ENCODE assay signal across 34 cellular contexts in genomic region chr12:10126401-10126800, GRCh38. TPM values are rescaled to one million over a fixed set of nuclear protein-coding genes. Genes with fewer than 3 reads are reported as not detected.
"Had no signal": no experiment of that assay in that cellular context is flagged by ENCODE, and none has a peak within 500 bp of the region (broad histone marks: within the 10 kb centered on the region; RNA-seq: fewer than 3 reads in every experiment).

No MANE protein-coding gene starts in this region.

- H3K27ac Mint-ChIP-seq: activated CD4-positive, alpha-beta T cell treated with anti-CD3 and anti-CD28 coated beads, Interleukin-2, amount 10 ng/mL, durations not matched to agents 24 days and 14 days; activated CD8-positive, alpha-beta T cell treated with anti-CD3 and anti-CD28 coated beads for 36 hours; activated naive CD8-positive, alpha-beta T cell treated with anti-CD3 and anti-CD28 coated beads for 36 hours; activated T-cell treated with anti-CD3 and anti-CD28 coated beads, Interleukin-2, amount 50 U/mL, for 72 hours; activated T-helper 17 cell treated with anti-CD3 and anti-CD28 coated beads, Interleukin-2, amount 50 U/mL, for 72 hours had no signal

- H3K9me3 ChIP-seq: MG63 had no signal

- ATAC-seq: activated CD8-positive, alpha-beta T cell treated with anti-CD3 and anti-CD28 coated beads for 36 hours; activated T-cell treated with anti-CD3 and anti-CD28 coated beads, Interleukin-2, amount 50 U/mL, for 72 hours; activated T-helper 17 cell treated with anti-CD3 and anti-CD28 coated beads, Interleukin-2, amount 50 U/mL, for 72 hours had no signal

- H3K27ac ChIP-seq: brain microvascular endothelial cell had no signal

- H3K36me3 ChIP-seq: brain microvascular endothelial cell, MG63 had no signal

- DNase-seq: activated CD4-positive, alpha-beta T cell treated with anti-CD3 and anti-CD28 coated beads, Interleukin-2, amount 10 ng/mL, durations not matched to agents 24 days and 14 days; activated CD4-positive, alpha-beta T cell treated with anti-CD3 and anti-CD28 coated beads, Interleukin-2, amount 50 U/mL, for 4 hours; activated CD8-positive, alpha-beta T cell treated with anti-CD3 and anti-CD28 coated beads for 36 hours; activated effector memory CD4-positive, alpha-beta T cell treated with anti-CD3 and anti-CD28 coated beads, Interleukin-2, amount 50 U/mL, for 16 hours; activated naive CD4-positive, alpha-beta T cell; activated naive CD4-positive, alpha-beta T cell treated with anti-CD3 and anti-CD28 coated beads, Interleukin-2, amount 50 U/mL, for 16 hours; activated naive CD8-positive, alpha-beta T cell treated with anti-CD3 and anti-CD28 coated beads for 36 hours; activated T-cell treated with anti-CD3 and anti-CD28 coated beads, Interleukin-2, amount 50 U/mL, for 1 hour; activated T-cell treated with anti-CD3 and anti-CD28 coated beads, Interleukin-2, amount 50 U/mL, for 72 hours; amniotic stem cell; aorta; brain microvascular endothelial cell; central memory CD4-positive, alpha-beta T cell; Kasumi-1; KG1; MG63; NCI-H1048; NCI-H1105 treated with DMSO at 0.1 percent for 48 hours; NCI-H1436; NCI-H1694; NCI-H2029; NCI-H345; NCI-H524 treated with DMSO at 0.1 percent for 48 hours; NK-92 treated with Interleukin-12 subunit alpha and Interleukin-12 subunit beta, amount 100 ng/mL, for 24 hours; Right ventricle myocardium superior; SW 1271; T-helper 1 cell; T1000 had no signal

- H3K4me3 ChIP-seq: MG63 had no signal

- H3K27me3 Mint-ChIP-seq: activated T-helper 17 cell treated with anti-CD3 and anti-CD28 coated beads, Interleukin-2, amount 50 U/mL, for 72 hours had no signal

- H3K36me3 Mint-ChIP-seq: activated naive CD8-positive, alpha-beta T cell treated with anti-CD3 and anti-CD28 coated beads for 36 hours had no signal

- FAIRE-seq: TTC549 had no signal

- H3K27me3 ChIP-seq: brain microvascular endothelial cell, MG63 had no signal

- H3K4me3 Mint-ChIP-seq: activated CD4-positive, alpha-beta T cell treated with anti-CD3 and anti-CD28 coated beads, Interleukin-2, amount 10 ng/mL, durations not matched to agents 24 days and 14 days; activated CD8-positive, alpha-beta T cell treated with anti-CD3 and anti-CD28 coated beads for 36 hours; activated naive CD8-positive, alpha-beta T cell treated with anti-CD3 and anti-CD28 coated beads for 36 hours; activated T-cell treated with anti-CD3 and anti-CD28 coated beads, Interleukin-2, amount 50 U/mL, for 72 hours; activated T-helper 17 cell treated with anti-CD3 and anti-CD28 coated beads, Interleukin-2, amount 50 U/mL, for 72 hours had no signal

RNA-seq across cellular contexts. Expression of gene CLEC7A, which starts 3.6 kb away (rescaled TPM):
- total RNA-seq: activated CD4-positive, alpha-beta T cell treated with anti-CD3 and anti-CD28 coated beads, Interleukin-2, amount 10 ng/mL, durations not matched to agents 24 days and 14 days; activated CD8-positive, alpha-beta memory T cell treated with anti-CD3 and anti-CD28 coated beads for 36 hours; activated CD8-positive, alpha-beta T cell treated with anti-CD3 and anti-CD28 coated beads for 36 hours; activated naive CD8-positive, alpha-beta T cell treated with anti-CD3 and anti-CD28 coated beads for 36 hours; activated T-cell treated with anti-CD3 and anti-CD28 coated beads, Interleukin-2, amount 50 U/mL, for 72 hours; NCI-H460; OCI-LY7; T-helper 2 cell treated with Interferon-gamma antibody and Interleukin-4, amounts not matched to agents 100 ng/mL and 5 ng/mL, for 36 hours had no signal

RNA-seq across cellular contexts. Expression of gene CLEC1A, which starts 27.6 kb away (rescaled TPM):
- total RNA-seq: activated CD4-positive, alpha-beta T cell treated with anti-CD3 and anti-CD28 coated beads, Interleukin-2, amount 10 ng/mL, durations not matched to agents 24 days and 14 days; activated CD8-positive, alpha-beta memory T cell treated with anti-CD3 and anti-CD28 coated beads for 36 hours; activated CD8-positive, alpha-beta T cell treated with anti-CD3 and anti-CD28 coated beads for 36 hours; activated naive CD8-positive, alpha-beta T cell treated with anti-CD3 and anti-CD28 coated beads for 36 hours; activated T-cell treated with anti-CD3 and anti-CD28 coated beads, Interleukin-2, amount 50 U/mL, for 72 hours; activated T-helper 17 cell treated with anti-CD3 and anti-CD28 coated beads, Interleukin-2, amount 50 U/mL, for 72 hours; NCI-H460; OCI-LY7; T-helper 2 cell treated with Interferon-gamma antibody and Interleukin-4, amounts not matched to agents 100 ng/mL and 5 ng/mL, for 36 hours had no signal

RNA-seq across cellular contexts. Expression of gene OLR1, which starts 45.5 kb away (rescaled TPM):
- total RNA-seq: activated CD4-positive, alpha-beta T cell treated with anti-CD3 and anti-CD28 coated beads, Interleukin-2, amount 10 ng/mL, durations not matched to agents 24 days and 14 days; activated CD8-positive, alpha-beta memory T cell treated with anti-CD3 and anti-CD28 coated beads for 36 hours; activated CD8-positive, alpha-beta T cell treated with anti-CD3 and anti-CD28 coated beads for 36 hours; activated naive CD8-positive, alpha-beta T cell treated with anti-CD3 and anti-CD28 coated beads for 36 hours; activated T-cell treated with anti-CD3 and anti-CD28 coated beads, Interleukin-2, amount 50 U/mL, for 72 hours; activated T-helper 17 cell treated with anti-CD3 and anti-CD28 coated beads, Interleukin-2, amount 50 U/mL, for 72 hours; NCI-H460; OCI-LY7; T-helper 2 cell treated with Interferon-gamma antibody and Interleukin-4, amounts not matched to agents 100 ng/mL and 5 ng/mL, for 36 hours had no signal

RNA-seq across cellular contexts. Expression of gene TMEM52B, which starts 52.4 kb away (rescaled TPM):
- total RNA-seq: activated CD4-positive, alpha-beta T cell treated with anti-CD3 and anti-CD28 coated beads, Interleukin-2, amount 10 ng/mL, durations not matched to agents 24 days and 14 days; activated CD8-positive, alpha-beta memory T cell treated with anti-CD3 and anti-CD28 coated beads for 36 hours; activated CD8-positive, alpha-beta T cell treated with anti-CD3 and anti-CD28 coated beads for 36 hours; activated naive CD8-positive, alpha-beta T cell treated with anti-CD3 and anti-CD28 coated beads for 36 hours; activated T-cell treated with anti-CD3 and anti-CD28 coated beads, Interleukin-2, amount 50 U/mL, for 72 hours; activated T-helper 17 cell treated with anti-CD3 and anti-CD28 coated beads, Interleukin-2, amount 50 U/mL, for 72 hours; NCI-H460; Right ventricle myocardium superior; T-helper 2 cell treated with Interferon-gamma antibody and Interleukin-4, amounts not matched to agents 100 ng/mL and 5 ng/mL, for 36 hours had no signal
